ENCODE assay signal across 8 cellular contexts in the genomic region with DNA sequence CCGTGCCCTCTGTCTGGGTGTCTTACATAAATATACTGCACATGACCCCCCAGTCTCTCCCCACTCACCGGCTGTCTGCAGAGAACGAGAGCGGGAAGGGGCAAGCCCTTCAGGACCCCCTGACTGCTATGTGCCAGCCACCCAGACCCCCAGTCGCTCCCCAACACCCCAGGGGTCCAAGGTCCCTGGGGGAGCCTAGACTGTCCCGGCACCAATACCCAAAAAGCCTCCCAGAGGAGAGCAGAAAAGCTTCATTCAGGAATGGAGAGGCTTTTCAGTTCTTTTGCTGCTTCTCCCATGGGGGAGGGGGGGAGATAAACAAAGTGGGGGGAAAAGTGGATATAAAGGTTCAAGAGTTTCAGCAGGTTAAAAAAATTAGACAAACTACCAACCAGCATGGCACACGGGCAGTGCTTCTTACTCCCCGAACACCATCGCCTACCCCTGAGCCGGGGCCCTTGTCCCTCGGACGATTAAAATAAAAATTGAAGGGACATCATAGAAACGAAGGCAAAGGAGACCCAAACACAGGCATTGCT. TPM values are rescaled to one million over a fixed set of nuclear protein-coding genes. Genes with fewer than 3 reads are reported as not detected.
DNase-seq lines count a peak whose midpoint lies in the region; ATAC-seq lines count a peak whose summit lies in the region.

No MANE protein-coding gene starts in this region.

- H3K36me3 ChIP-seq in ACC112 (ENCODE audit: insufficient read depth, low read length) (peaks cover 10% of the 10 kb centered on the region; the same call in 1 of the 2 replicates), GM23248 (ENCODE audit: low read depth) (peaks cover 14% of the 10 kb centered on the region; the same call in 1 of the 2 replicates), iPS-18a (ENCODE audit: control insufficient read depth, low read depth, low read length) (peaks cover 26% of the 10 kb centered on the region)

- peak overlapping the region; percentile 83 for H3K4me3 Mint-ChIP-seq in activated naive CD4-positive, alpha-beta T cell treated with anti-CD3 and anti-CD28 coated beads, Interleukin-2, amount 10 ng/mL, durations not matched to agents 7 days and 5 days

- in situ Hi-C loops in GM23248 (cut with MboI), result no loop called here

- H3K27ac Mint-ChIP-seq in activated naive CD4-positive, alpha-beta T cell treated with anti-CD3 and anti-CD28 coated beads, Interleukin-2, amount 10 ng/mL, durations not matched to agents 7 days and 5 days, result peak overlapping the region; percentile 95

- peak overlapping the region; percentile 98 for H3K27ac ChIP-seq in ACC112 (ENCODE audit: low read depth, low read length)
- peak overlapping the region; percentile 96 for H3K27ac ChIP-seq in GM23248
- H3K27ac ChIP-seq in iPS-18a (ENCODE audit: low read length), result peak overlapping the region; percentile 74
- H3K27ac ChIP-seq in substantia nigra (ENCODE audit: low read depth, low read length, poor library complexity, severe bottlenecking), result peak overlapping the region; percentile 98

- H4K20me1 ChIP-seq in GM23248 (ENCODE audit: insufficient read depth), result no peaks in the 10 kb centered on the region

- H3F3A ChIP-seq in GM23248 (ENCODE audit: insufficient read depth), result peaks cover 62% of the 10 kb centered on the region

- H3K9me3 ChIP-seq in GM23248 (ENCODE audit: low read depth), result no peaks in the 10 kb centered on the region
- H3K9me3 ChIP-seq in iPS-18a (ENCODE audit: control insufficient read depth, low read depth, low read length), result no peaks in the 10 kb centered on the region

- peaks cover 13% of the 10 kb centered on the region for H3K27me3 Mint-ChIP-seq in activated naive CD4-positive, alpha-beta T cell treated with anti-CD3 and anti-CD28 coated beads, Interleukin-2, amount 10 ng/mL, durations not matched to agents 7 days and 5 days

- H3K9me2 ChIP-seq in GM23248 (ENCODE audit: insufficient read depth), result no peaks in the 10 kb centered on the region

- CTCF ChIA-PET in activated naive CD4-positive, alpha-beta T cell treated with anti-CD3 and anti-CD28 coated beads, Interleukin-2, amount 10 ng/mL, durations not matched to agents 7 days and 5 days (lab: Charles Lee), result no interaction called here

- peaks cover 60% of the 10 kb centered on the region for H3K79me2 ChIP-seq in ACC112 (ENCODE audit: control insufficient read depth, insufficient read depth, low read length, unreplicated experiment)
- H3K79me2 ChIP-seq in GM23248 (ENCODE audit: insufficient read depth), result peaks cover 59% of the 10 kb centered on the region

- intact Hi-C loops in posterior cingulate gyrus (cut with DNase I), result loop anchor here (1.0 kb wide), 1 partner anchor 43 kb away; a partner anchor contains a TSS

- H3K9me3 Mint-ChIP-seq in activated naive CD4-positive, alpha-beta T cell treated with anti-CD3 and anti-CD28 coated beads, Interleukin-2, amount 10 ng/mL, durations not matched to agents 7 days and 5 days, result no peaks in the 10 kb centered on the region

- H3K4me1 Mint-ChIP-seq in activated naive CD4-positive, alpha-beta T cell treated with anti-CD3 and anti-CD28 coated beads, Interleukin-2, amount 10 ng/mL, durations not matched to agents 7 days and 5 days, result peaks cover 69% of the 10 kb centered on the region

- peak overlapping the region; percentile 99 for H3K9ac ChIP-seq in GM23248
- peak overlapping the region; percentile 89 for H3K9ac ChIP-seq in iPS-18a (ENCODE audit: low read length)

- H2AFZ ChIP-seq in ACC112 (ENCODE audit: low read length, unreplicated experiment), result no peak overlapping the region
- H2AFZ ChIP-seq in GM23248, result no peak overlapping the region

- 0 to 4% methylated on average over 13 of the region's 13 CpGs for WGBS in GM23248 (ENCODE audit: low coverage in 1 of 2, low lambda C conversion rate in 2 of 2, missing lambda C conversion rate in 2 of 2), 2 experiments

- peak; percentile 62 for DNase-seq in GM23248
- DNase-seq in activated naive CD4-positive, alpha-beta T cell treated with anti-CD3 and anti-CD28 coated beads, Interleukin-2, amount 10 ng/mL, durations not matched to agents 7 days and 5 days, result no peak
- peak in 7 of 49 donors; percentile 22 to 69 (median 50) for DNase-seq in substantia nigra (lab: John Stamatoyannopoulos, UW)
- no peak for DNase-seq in posterior cingulate gyrus
- DNase-seq in ecto neural progenitor cell (ENCODE audit: low spot score), result no peak

- H3K4me1 ChIP-seq in ACC112 (ENCODE audit: control insufficient read depth, insufficient read depth, low read length, unreplicated experiment) (peaks cover 51% of the 10 kb centered on the region), GM23248 (ENCODE audit: insufficient read depth) (peaks cover 51% of the 10 kb centered on the region), iPS-18a (ENCODE audit: control insufficient read depth, low read depth, low read length) (peaks cover 50% of the 10 kb centered on the region)

- peak overlapping the region; percentile 97 for H3K4me2 ChIP-seq in GM23248 (ENCODE audit: unreplicated experiment)

- H3K36me3 Mint-ChIP-seq in activated naive CD4-positive, alpha-beta T cell treated with anti-CD3 and anti-CD28 coated beads, Interleukin-2, amount 10 ng/mL, durations not matched to agents 7 days and 5 days, result peaks cover 14% of the 10 kb centered on the region

- ATAC-seq in HG03571 (IDR thresholded peaks at IDR 0.05; ENCODE audit: unreplicated experiment), result no peak

- peak overlapping the region; percentile 94 for H3K4me3 ChIP-seq in ACC112 (ENCODE audit: low read depth, low read length)
- peak overlapping the region; percentile 100 for H3K4me3 ChIP-seq in GM23248
- H3K4me3 ChIP-seq in iPS-18a (ENCODE audit: low read length), result peak overlapping the region; percentile 92

- no peaks in the 10 kb centered on the region for H3K27me3 ChIP-seq in ACC112 (ENCODE audit: insufficient read depth, low read length)
- no peaks in the 10 kb centered on the region for H3K27me3 ChIP-seq in GM23248 (replicated peaks; ENCODE audit: insufficient read depth)
- H3K27me3 ChIP-seq in iPS-18a (ENCODE audit: control insufficient read depth, insufficient read depth, low read length), result no peaks in the 10 kb centered on the region

RNA-seq across cellular contexts. Expression of a gene that starts 1.4 kb away (rescaled TPM):
- total RNA-seq in GM23248 (2014; rRNA removed; shearing (Covaris generic)), result 117 and 130 TPM in 2 replicates
- polyA plus RNA-seq in GM23248 (2016; fragmentation: Nextera tagmentation; extraction: Ambion mirVana), result 46.9 and 48.1 TPM in 2 replicates

RNA-seq across cellular contexts. Expression of a gene that starts 43.1 kb away (rescaled TPM):
- total RNA-seq in GM23248 (2014; rRNA removed; shearing (Covaris generic)), result 73.2 and 91.0 TPM in 2 replicates
- 82.7 and 83.7 TPM in 2 replicates for polyA plus RNA-seq in GM23248 (2016; fragmentation: Nextera tagmentation; extraction: Ambion mirVana)
